ENCODE assay signal across 25 cellular contexts in genomic region chr6:131173680-131174079, GRCh38. TPM values are rescaled to one million over a fixed set of nuclear protein-coding genes. Genes with fewer than 3 reads are reported as not detected.
DNase-seq lines count a peak whose midpoint lies in the region; ATAC-seq and TF ChIP-seq lines count a peak whose summit lies in the region.
"Had no signal": no experiment of that assay in that cellular context is flagged by ENCODE, and none has a peak within 500 bp of the region (broad histone marks: within the 10 kb centered on the region; RNA-seq: fewer than 3 reads in every experiment).

No MANE protein-coding gene starts in this region.

- WGBS in IMR-90 (ENCODE audit: extremely low coverage in 2 of 2, insufficient read length in 1 of 2), 2 experiments, result no CpG with 5 or more reads among the region's 1 CpG

- DNase-seq in EH (ENCODE audit: low read depth), result peak; percentile 27
- DNase-seq in IMR-90, result peak; percentile 41
- peak; percentile 36 for DNase-seq in choroid plexus epithelial cell (ENCODE audit: low read depth)
- peak; percentile 4 for DNase-seq in osteoblast (ENCODE audit: insufficient read length, low spot score, missing footprints)
- DNase-seq in WTC11 (ENCODE audit: low spot score), result no peak
- DNase-seq in cortex of kidney (lab: John Stamatoyannopoulos, UW), result no peak
- DNase-seq: activated CD8-positive, alpha-beta T cell treated with anti-CD3 and anti-CD28 coated beads for 36 hours; activated T-cell treated with anti-CD3 and anti-CD28 coated beads, Interleukin-2, amount 50 U/mL, for 24 hours; effector CD8-positive, alpha-beta T cell; HFFc6; NCI-H1417 treated with DMSO at 0.1 percent for 48 hours; NCI-H2107; NCI-H446 treated with DMSO at 0.1 percent for 48 hours; NK-92 treated with Interleukin-12 subunit alpha and Interleukin-12 subunit beta, amount 100 ng/mL, for 24 hours; nucleus accumbens; stimulated activated CD4-positive, alpha-beta T cell treated with anti-CD3 and anti-CD28 coated beads, Interleukin-12 subunit alpha, Interleukin-12 subunit beta, amount 100 ng/mL, for 4 hours; T1000; thyroid gland had no signal

- no peak overlapping the region for H2BK15ac ChIP-seq in IMR-90 (ENCODE audit: low read depth, low read length)

- dilution Hi-C loops in IMR-90 (cut with HindIII; ENCODE audit: low sequenced_read_pairs, unreplicated experiment), result no loop called here

- no peaks in the 10 kb centered on the region for H3K27me3 ChIP-seq in IMR-90 (ENCODE audit: control insufficient read depth, insufficient read depth, low read length)
- H3K27me3 ChIP-seq in osteoblast (ENCODE audit: insufficient read depth, low read length), result no peaks in the 10 kb centered on the region
- H3K27me3 ChIP-seq: thyroid gland had no signal

- H3K4me1 ChIP-seq in IMR-90 (ENCODE audit: control insufficient read depth, insufficient read depth, low read length) (no peaks in the 10 kb centered on the region), osteoblast (ENCODE audit: insufficient read depth, low read length) (peaks cover 23% of the 10 kb centered on the region)
- H3K4me1 ChIP-seq: thyroid gland had no signal

- H2BK120ac ChIP-seq in IMR-90 (ENCODE audit: low read depth, low read length), result no peak overlapping the region

- no peaks in the 10 kb centered on the region for H3K9me1 ChIP-seq in IMR-90 (ENCODE audit: insufficient read depth, low read length)

- H4K5ac ChIP-seq in IMR-90 (ENCODE audit: low read depth, low read length), result no peak overlapping the region

- H3K9me3 Mint-ChIP-seq in WTC11, result no peaks in the 10 kb centered on the region
- H3K9me3 Mint-ChIP-seq: activated CD8-positive, alpha-beta T cell treated with anti-CD3 and anti-CD28 coated beads for 36 hours; activated T-cell treated with anti-CD3 and anti-CD28 coated beads, Interleukin-2, amount 50 U/mL, for 24 hours; HFFc6; IgD-negative memory B cell; memory B cell; stimulated activated naive CD8-positive, alpha-beta T cell treated with anti-CD3 and anti-CD28 coated beads, Interleukin-15, Interleukin-2, amounts not matched to agents 100 ng/mL and 50 ng/mL, for 24 hours had no signal

- H3K4me2 ChIP-seq in IMR-90 (ENCODE audit: low read depth, low read length), result peak overlapping the region; percentile 26; the same call in 1 of the 2 replicates
- peak overlapping the region; percentile 12 for H3K4me2 ChIP-seq in osteoblast (ENCODE audit: insufficient read depth, low read length)

- H3K27ac ChIP-seq in IMR-90 (ENCODE audit: insufficient read depth, low read length) (no peak overlapping the region), osteoblast (ENCODE audit: low read depth, low read length) (no peak overlapping the region)
- H3K27ac ChIP-seq: thyroid gland had no signal

- H3K18ac ChIP-seq in IMR-90 (ENCODE audit: low read depth, low read length), result no peak overlapping the region

- no peak overlapping the region for H4K8ac ChIP-seq in IMR-90 (ENCODE audit: low read depth in 2 of 2, low read length in 2 of 2)

- H2BK5ac ChIP-seq in IMR-90 (ENCODE audit: low read depth, low read length, poor library complexity, severe bottlenecking), result no peak overlapping the region

- BruUV-seq in IMR-90 (replicated peaks; lab: Mats Ljungman, UMichigan), result no TSS peak

- H3K9me3 ChIP-seq in IMR-90 (ENCODE audit: control insufficient read depth, insufficient read depth, low read length) (no peaks in the 10 kb centered on the region), osteoblast (ENCODE audit: low read depth, low read length) (no peaks in the 10 kb centered on the region)
- H3K9me3 ChIP-seq: thyroid gland had no signal

- H4K20me1 ChIP-seq in IMR-90 (ENCODE audit: insufficient read depth, low read length), result no peaks in the 10 kb centered on the region
- no peaks in the 10 kb centered on the region for H4K20me1 ChIP-seq in osteoblast (ENCODE audit: insufficient read depth, low read length)

- ATAC-seq in IMR-90 (ENCODE audit: low read depth) (peak; percentile 68), HG02763 (IDR thresholded peaks at IDR 0.05; ENCODE audit: unreplicated experiment) (no peak), WTC11 (no peak), HG02840 (IDR thresholded peaks at IDR 0.05; ENCODE audit: low FRiP score, unreplicated experiment) (no peak)
- ATAC-seq: activated CD8-positive, alpha-beta T cell treated with anti-CD3 and anti-CD28 coated beads for 36 hours; Panc1 had no signal

- H3K4me1 Mint-ChIP-seq in WTC11, result peaks cover 6% of the 10 kb centered on the region; the same call in 1 of the 2 replicates
- H3K4me1 Mint-ChIP-seq: B cell, IgD-negative memory B cell, memory B cell had no signal

- CTCF ChIA-PET in IMR-90 (lab: Yijun Ruan, JAX), result interaction anchor here (0.5 to 1.3 kb wide), 3 partner anchors 9 to 360 kb away, joined by 3 to 6 read pairs (median 4); no protein-coding TSS in a partner anchor
- CTCF ChIA-PET in WTC11 (lab: Charles Lee), result interaction anchor here (1.2 to 1.7 kb wide), 3 partner anchors 9 to 454 kb away, joined by 4 to 6 read pairs (median 5); partner anchors contain the start of gene MED23

- TF ChIP-seq POLR2A in IMR-90 (IDR thresholded peaks at IDR 0.05; ENCODE audit: low read depth, low read length), result no peak

- no peak overlapping the region for H3K4ac ChIP-seq in IMR-90 (ENCODE audit: low read depth, low read length)

- no peak overlapping the region for H2AK5ac ChIP-seq in IMR-90 (ENCODE audit: low read depth, low read length)

- POLR2A ChIA-PET in IMR-90 (lab: Charles Lee; ENCODE audit: unreplicated experiment), result no interaction called here
- POLR2A ChIA-PET in WTC11 (lab: Charles Lee), result no interaction called here

- no peak overlapping the region for H3K14ac ChIP-seq in IMR-90 (replicated peaks; ENCODE audit: low read depth, low read length)

- peak overlapping the region; percentile 10; the same call in 1 of the 2 replicates for H3K23ac ChIP-seq in IMR-90 (ENCODE audit: low read depth, low read length)

- no peak overlapping the region for H3K56ac ChIP-seq in IMR-90 (ENCODE audit: extremely low read depth, insufficient read depth, low read length)

- TF ChIP-seq RAD21 in IMR-90 (IDR thresholded peaks at IDR 0.05; ENCODE audit: low read length), result no peak

- H2AK9ac ChIP-seq in IMR-90 (replicated peaks; ENCODE audit: low read depth, low read length, poor library complexity), result no peak overlapping the region

- no peak overlapping the region for H4K91ac ChIP-seq in IMR-90 (ENCODE audit: insufficient read depth, low read depth, low read length)

- H3K79me1 ChIP-seq in IMR-90 (ENCODE audit: low read depth in 1 of 2, low read length in 2 of 2), result no peaks in the 10 kb centered on the region

- no peak overlapping the region for H3K4me3 Mint-ChIP-seq in WTC11
- H3K4me3 Mint-ChIP-seq: activated CD8-positive, alpha-beta T cell treated with anti-CD3 and anti-CD28 coated beads for 36 hours; activated T-cell treated with anti-CD3 and anti-CD28 coated beads, Interleukin-2, amount 50 U/mL, for 24 hours; B cell; HFFc6; IgD-negative memory B cell; memory B cell; stimulated activated naive CD8-positive, alpha-beta T cell treated with anti-CD3 and anti-CD28 coated beads, Interleukin-15, Interleukin-2, amounts not matched to agents 100 ng/mL and 50 ng/mL, for 24 hours had no signal

- no peak overlapping the region for H3K9ac ChIP-seq in IMR-90 (ENCODE audit: low read depth, low read length)

- in situ Hi-C loops in IMR-90 (cut with MboI; ENCODE audit: low sequenced_read_pairs), result loop anchor here (10.0 kb wide), 1 partner anchor 289 kb away; no protein-coding TSS in a partner anchor

- H3K27me3 Mint-ChIP-seq in WTC11 (ENCODE audit: low read depth), result no peaks in the 10 kb centered on the region
- H3K27me3 Mint-ChIP-seq: activated CD8-positive, alpha-beta T cell treated with anti-CD3 and anti-CD28 coated beads for 36 hours; activated T-cell treated with anti-CD3 and anti-CD28 coated beads, Interleukin-2, amount 50 U/mL, for 24 hours; B cell; IgD-negative memory B cell; memory B cell; stimulated activated naive CD8-positive, alpha-beta T cell treated with anti-CD3 and anti-CD28 coated beads, Interleukin-15, Interleukin-2, amounts not matched to agents 100 ng/mL and 50 ng/mL, for 24 hours had no signal

- 0 out of 2 replicates have a peak, but pooled peaks cover 3% of the 10 kb centered on the region for H3K36me3 Mint-ChIP-seq in WTC11
- H3K36me3 Mint-ChIP-seq: IgD-negative memory B cell had no signal

- H3K4me3 ChIP-seq in IMR-90 (ENCODE audit: insufficient read depth, low read depth, low read length), result no peak overlapping the region
- H3K4me3 ChIP-seq in choroid plexus epithelial cell (ENCODE audit: low read depth, low read length), result no peak overlapping the region
- no peak overlapping the region for H3K4me3 ChIP-seq in osteoblast (ENCODE audit: insufficient read depth, low read length)
- H3K4me3 ChIP-seq: thyroid gland had no signal

- H2BK20ac ChIP-seq in IMR-90 (ENCODE audit: low read depth, low read length), result no peak overlapping the region

- no peak for TF ChIP-seq CTCF in IMR-90 (conservative IDR thresholded peaks at IDR 0.05; ENCODE audit: low read depth, low read length)
- TF ChIP-seq CTCF in choroid plexus epithelial cell (conservative IDR thresholded peaks at IDR 0.05; ENCODE audit: low read depth, low read length), result no peak
- TF ChIP-seq CTCF in osteoblast (IDR thresholded peaks at IDR 0.05; ENCODE audit: extremely low read depth, low read depth, low read length), result no peak
- no peak for TF ChIP-seq CTCF in WTC11 (IDR thresholded peaks at IDR 0.05)

- intact Hi-C loops in IMR-90 (cut with micrococcal nuclease), result no loop called here

- H2AFZ ChIP-seq in IMR-90 (replicated peaks; ENCODE audit: low read length, poor library complexity), result no peak overlapping the region
- H2AFZ ChIP-seq in osteoblast (ENCODE audit: low read length), result no peak overlapping the region

- H3K36me3 ChIP-seq in IMR-90 (ENCODE audit: control insufficient read depth, insufficient read depth, low read length) (no peaks in the 10 kb centered on the region), osteoblast (ENCODE audit: insufficient read depth, low read length) (no peaks in the 10 kb centered on the region)

- no peak overlapping the region for H3K27ac Mint-ChIP-seq in WTC11
- H3K27ac Mint-ChIP-seq: activated CD8-positive, alpha-beta T cell treated with anti-CD3 and anti-CD28 coated beads for 36 hours; activated T-cell treated with anti-CD3 and anti-CD28 coated beads, Interleukin-2, amount 50 U/mL, for 24 hours; B cell; HFFc6; IgD-negative memory B cell; memory B cell; stimulated activated naive CD8-positive, alpha-beta T cell treated with anti-CD3 and anti-CD28 coated beads, Interleukin-15, Interleukin-2, amounts not matched to agents 100 ng/mL and 50 ng/mL, for 24 hours had no signal

- H3K79me2 ChIP-seq in osteoblast (ENCODE audit: insufficient read depth, low read length), result no peaks in the 10 kb centered on the region

TF ChIP-seq in IMR-90, 13 proteins besides CTCF, POLR2A, EP300 and RAD21 (continues in another document):
- peak; percentile 40; the same call in 1 of the 2 replicates for TF ChIP-seq CEBPB (IDR thresholded peaks at IDR 0.05; ENCODE audit: low read depth, low read length)

TF ChIP-seq in WTC11, 78 proteins besides CTCF, POLR2A, EP300 and RAD21 (continues in another document):
- no peak for TF ChIP-seq ZNF416 (CRISPR knock-in tag; IDR thresholded peaks at IDR 0.05)
- TF ChIP-seq RELA (CRISPR knock-in tag; IDR thresholded peaks at IDR 0.05; ENCODE audit: borderline replicate concordance), result no peak

RNA-seq across cellular contexts. Expression of gene AKAP7, which starts 38.4 kb away (rescaled TPM):
- 0.54 and 3.3 TPM in 2 replicates for total RNA-seq in IMR-90 (2012; rRNA removed)
- polyA plus RNA-seq in IMR-90 (2012; rRNA removed), result 0.90 and 1.1 TPM in 2 replicates
- 0.10 and 0.18 TPM in 2 replicates for polyA plus RNA-seq in IMR-90 (2012; cell fraction: cytosol; rRNA removed)
- polyA plus RNA-seq in IMR-90 (2012; cell fraction: nucleus; rRNA removed; ENCODE audit: low replicate concordance), result 0.18 and 1.1 TPM in 2 replicates
- 4.0 and 6.8 TPM in 2 replicates for total RNA-seq in osteoblast
- 10.9 to 14.0 TPM (median 13.0 TPM) in 3 replicates for total RNA-seq in WTC11 (2021)

Comparison
In these comparisons a context has a peak if more than half of its experiments do, and no peak if none do; other contexts are left out.
1. DNase-seq: peak in EH (single experiment), IMR-90 (single experiment), choroid plexus epithelial cell (single experiment) and osteoblast (single experiment); none in WTC11 (single experiment) and cortex of kidney (single experiment).